29 cellular contexts compared by ENCODE assay signal in the genomic region with DNA sequence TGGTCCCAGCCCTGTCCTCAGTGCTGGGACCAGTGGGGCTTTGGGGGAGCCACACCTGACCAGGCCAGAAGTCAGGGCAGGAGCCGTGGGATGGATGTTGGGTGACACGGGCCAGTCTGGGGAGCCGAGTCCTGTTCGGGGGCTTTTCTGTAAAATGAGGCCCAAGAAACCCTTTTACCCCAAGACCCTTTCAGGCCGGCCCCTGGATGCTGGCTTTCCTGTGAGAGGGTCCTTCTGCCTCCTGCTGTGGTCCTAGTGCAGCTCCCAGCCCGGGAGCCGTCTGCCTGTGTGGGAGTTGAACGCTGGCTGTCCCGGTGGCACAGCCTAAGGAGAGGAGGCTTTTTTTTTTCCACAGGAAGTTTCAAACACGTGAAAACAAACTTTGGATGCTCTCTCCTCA.
"Had no signal": no experiment of that assay in that cellular context is flagged by ENCODE, and none has a peak within 500 bp of the region (broad histone marks: within the 10 kb centered on the region; RNA-seq: fewer than 3 reads in every experiment).

No MANE protein-coding gene starts in this region.

- H3K9me3 Mint-ChIP-seq: activated CD4-positive, alpha-beta memory T cell treated with anti-CD3 and anti-CD28 coated beads, Interleukin-2, amount 10 ng/mL, durations not matched to agents 7 days and 5 days; activated CD4-positive, alpha-beta T cell treated with anti-CD3 and anti-CD28 coated beads, Interleukin-2, amount 10 ng/mL, durations not matched to agents 7 days and 5 days; activated T-cell treated with anti-CD3 and anti-CD28 coated beads, Interleukin-2, amount 50 U/mL, for 72 hours; effector memory CD8-positive, alpha-beta T cell; WTC11 had no signal

- H3K27ac ChIP-seq: esophagus muscularis mucosa, foreskin keratinocyte, heart left ventricle had no signal

- H3K4me1 Mint-ChIP-seq: WTC11 had no signal

- ATAC-seq: activated CD8-positive, alpha-beta memory T cell treated with anti-CD3 and anti-CD28 coated beads, Interleukin-2, amount 10 ng/mL, durations not matched to agents 7 days and 5 days; activated T-cell treated with anti-CD3 and anti-CD28 coated beads, Interleukin-2, amount 50 U/mL, for 72 hours; effector memory CD8-positive, alpha-beta T cell; foreskin keratinocyte; gastrocnemius medialis; WTC11 had no signal

- H3K27ac Mint-ChIP-seq: activated CD4-positive, alpha-beta memory T cell treated with anti-CD3 and anti-CD28 coated beads, Interleukin-2, amount 10 ng/mL, durations not matched to agents 7 days and 5 days; activated CD4-positive, alpha-beta T cell treated with anti-CD3 and anti-CD28 coated beads, Interleukin-2, amount 10 ng/mL, durations not matched to agents 7 days and 5 days; activated CD8-positive, alpha-beta memory T cell treated with anti-CD3 and anti-CD28 coated beads, Interleukin-2, amount 10 ng/mL, durations not matched to agents 7 days and 5 days; activated naive CD8-positive, alpha-beta T cell; activated T-cell treated with anti-CD3 and anti-CD28 coated beads, Interleukin-2, amount 50 U/mL, for 72 hours; effector memory CD8-positive, alpha-beta T cell; WTC11 had no signal

- H3K27me3 ChIP-seq: esophagus muscularis mucosa, foreskin keratinocyte, gastrocnemius medialis, heart left ventricle had no signal

- H3K4me3 Mint-ChIP-seq: activated CD4-positive, alpha-beta memory T cell treated with anti-CD3 and anti-CD28 coated beads, Interleukin-2, amount 10 ng/mL, durations not matched to agents 7 days and 5 days; activated CD4-positive, alpha-beta T cell treated with anti-CD3 and anti-CD28 coated beads, Interleukin-2, amount 10 ng/mL, durations not matched to agents 7 days and 5 days; activated CD8-positive, alpha-beta memory T cell treated with anti-CD3 and anti-CD28 coated beads, Interleukin-2, amount 10 ng/mL, durations not matched to agents 7 days and 5 days; activated naive CD8-positive, alpha-beta T cell; activated T-cell treated with anti-CD3 and anti-CD28 coated beads, Interleukin-2, amount 50 U/mL, for 72 hours; effector memory CD8-positive, alpha-beta T cell; WTC11 had no signal

- H3K27me3 Mint-ChIP-seq: activated CD4-positive, alpha-beta memory T cell treated with anti-CD3 and anti-CD28 coated beads, Interleukin-2, amount 10 ng/mL, durations not matched to agents 7 days and 5 days; activated CD4-positive, alpha-beta T cell treated with anti-CD3 and anti-CD28 coated beads, Interleukin-2, amount 10 ng/mL, durations not matched to agents 7 days and 5 days; activated CD8-positive, alpha-beta memory T cell treated with anti-CD3 and anti-CD28 coated beads, Interleukin-2, amount 10 ng/mL, durations not matched to agents 7 days and 5 days; activated naive CD8-positive, alpha-beta T cell; effector memory CD8-positive, alpha-beta T cell had no signal

- DNase-seq: activated CD4-positive, alpha-beta memory T cell treated with anti-CD3 and anti-CD28 coated beads, Interleukin-2, amount 10 ng/mL, durations not matched to agents 7 days and 5 days; activated CD4-positive, alpha-beta T cell treated with anti-CD3 and anti-CD28 coated beads for 1 hour; activated CD4-positive, alpha-beta T cell treated with anti-CD3 and anti-CD28 coated beads for 4 hours; activated CD4-positive, alpha-beta T cell treated with anti-CD3 and anti-CD28 coated beads, Interleukin-2, amount 10 ng/mL, durations not matched to agents 7 days and 5 days; activated CD4-positive, alpha-beta T cell treated with anti-CD3 and anti-CD28 coated beads, Interleukin-2, amount 50 U/mL, for 4 hours; activated CD8-positive, alpha-beta memory T cell treated with anti-CD3 and anti-CD28 coated beads, Interleukin-2, amount 10 ng/mL, durations not matched to agents 7 days and 5 days; activated CD8-positive, alpha-beta memory T cell treated with anti-CD3 and anti-CD28 coated beads, Interleukin-2, amount 50 U/mL, for 4 hours; activated gamma-delta T cell; activated naive CD4-positive, alpha-beta T cell; activated naive CD4-positive, alpha-beta T cell treated with anti-CD3 and anti-CD28 coated beads, Interleukin-2, amount 50 U/mL, for 16 hours; activated T-cell treated with anti-CD3 and anti-CD28 coated beads, Interleukin-2, amount 50 U/mL, for 1 hour; activated T-cell treated with anti-CD3 and anti-CD28 coated beads, Interleukin-2, amount 50 U/mL, for 72 hours; amniotic stem cell; anterior cingulate cortex; cortex of kidney; dermis blood vessel endothelial cell; effector CD4-positive, alpha-beta T cell; effector memory CD8-positive, alpha-beta T cell; erythroblast; foreskin keratinocyte; gastrocnemius medialis; glutamatergic neuron; T-helper 2 cell had no signal

- H3K4me3 ChIP-seq: esophagus muscularis mucosa, gastrocnemius medialis, heart left ventricle had no signal

- FAIRE-seq: astrocyte, colon had no signal

- H3K9me3 ChIP-seq: esophagus muscularis mucosa, gastrocnemius medialis, heart left ventricle had no signal
